Comparison of ENCODE assay signal across 7 cellular contexts in the genomic region with DNA sequence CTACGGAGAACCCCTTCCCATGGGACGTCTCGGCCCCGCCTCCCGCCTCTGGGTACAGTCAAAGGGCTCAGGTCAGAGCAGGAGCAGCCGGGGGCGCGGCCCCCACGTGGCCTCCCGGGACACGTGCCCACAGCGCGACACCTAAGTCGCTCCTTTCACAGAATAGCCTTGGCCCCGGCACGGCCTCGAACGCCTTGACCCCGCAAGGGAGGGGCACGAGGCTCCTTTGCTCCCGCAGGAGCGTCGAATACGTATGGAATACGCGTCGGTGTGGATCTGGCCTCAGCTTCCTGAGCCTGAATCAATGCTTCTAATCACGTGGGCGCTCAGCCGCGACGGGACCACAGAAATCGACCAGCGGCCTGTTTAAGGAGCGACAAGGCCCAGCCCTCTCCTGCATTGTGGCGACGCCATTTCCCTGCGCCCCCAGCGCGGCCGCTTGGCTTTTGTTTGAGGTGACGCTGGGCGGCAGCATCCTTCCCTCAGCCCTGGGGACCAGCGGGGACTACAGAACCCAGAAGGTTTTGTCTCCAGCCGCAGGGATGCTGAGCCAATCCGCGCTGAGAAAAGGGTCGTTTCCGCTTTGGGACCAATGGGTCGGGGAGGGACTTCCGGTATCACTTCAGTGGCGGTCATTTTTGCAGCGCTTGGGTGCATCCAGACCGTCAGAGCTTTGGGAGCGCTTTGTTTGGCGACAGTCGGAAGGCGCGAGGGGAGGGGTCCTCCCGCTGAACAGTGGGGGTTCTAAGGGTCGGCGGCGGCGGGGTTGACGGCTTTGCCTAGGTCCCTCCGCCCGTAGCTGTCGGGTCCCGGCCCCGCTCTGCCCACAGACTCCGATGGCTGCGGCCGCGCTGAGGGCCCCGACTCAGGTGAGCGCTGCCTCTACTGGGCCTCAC.
DNase-seq lines count a peak whose midpoint lies in the region; ATAC-seq lines count a peak whose summit lies in the region.

A gene (plus strand): TSS at position 625 of the 896 bp plus-strand sequence. CDS start 212 bp downstream, at position 837.

- DNase-seq in SK-N-MC (ENCODE audit: low read depth, low spot score), result no peak
- DNase-seq in head of caudate nucleus, result peak; percentile 90 to 99 (median 97)
- peak; percentile 47 to 98 (median 91) for DNase-seq in nucleus accumbens (lab: John Stamatoyannopoulos, UW)

- H3K9me3 Mint-ChIP-seq in activated naive CD8-positive, alpha-beta T cell (ENCODE audit: low read depth), result peaks cover 25% of the 10 kb centered on the region

- peak within 1 kb of the TSS; percentile 81 for H3K27ac Mint-ChIP-seq in activated naive CD8-positive, alpha-beta T cell

- intact Hi-C loops in head of caudate nucleus (cut with DNase I), result no loop called here

- peak within 1 kb of the TSS; percentile 94 for H3K4me3 Mint-ChIP-seq in activated naive CD8-positive, alpha-beta T cell

- peaks cover 17% of the 10 kb centered on the region for H3K4me1 Mint-ChIP-seq in activated naive CD8-positive, alpha-beta T cell (ENCODE audit: low read depth)

- H3K27me3 ChIP-seq in subcutaneous abdominal adipose tissue (ENCODE audit: control insufficient read depth in 5 of 5, insufficient read depth in 4 of 5, low read length in 5 of 5), result no peaks in the 10 kb centered on the region

- peak within 1 kb of the TSS; percentile 35 for H3K4me3 ChIP-seq in SK-N-MC
- H3K4me3 ChIP-seq in subcutaneous abdominal adipose tissue (ENCODE audit: low read depth in 1 of 5, low read length in 5 of 5), result peak within 1 kb of the TSS; percentile 74 to 93 (median 78)

- H3K9me3 ChIP-seq in SK-N-MC (ENCODE audit: low read depth, low read length) (peaks cover 5% of the 10 kb centered on the region; the same call in 1 of the 2 replicates), subcutaneous abdominal adipose tissue (ENCODE audit: control insufficient read depth in 5 of 5, low read length in 5 of 5) (peaks cover 13 to 40% (median 29%) of the 10 kb centered on the region in 5 donors)

- no peaks in the 10 kb centered on the region for H3K36me3 ChIP-seq in SK-N-MC (ENCODE audit: insufficient read depth, low read length)
- peaks cover 0 to 12% (median 9%) of the 10 kb centered on the region in 5 donors for H3K36me3 ChIP-seq in subcutaneous abdominal adipose tissue (ENCODE audit: control insufficient read depth in 5 of 5, insufficient read depth in 5 of 5, low read length in 5 of 5)

- ATAC-seq in GM18909 (IDR thresholded peaks at IDR 0.05; ENCODE audit: poor library complexity, unreplicated experiment), result peak; percentile 86
- peak; percentile 70 for ATAC-seq in HG03378 (IDR thresholded peaks at IDR 0.05; ENCODE audit: unreplicated experiment)

- no peaks in the 10 kb centered on the region for H3K27me3 Mint-ChIP-seq in activated naive CD8-positive, alpha-beta T cell

- H3K4me1 ChIP-seq in subcutaneous abdominal adipose tissue (ENCODE audit: control insufficient read depth in 5 of 5, insufficient read depth in 5 of 5, low read length in 5 of 5), result peaks cover 0 to 24% (median 22%) of the 10 kb centered on the region in 5 donors

- H3K27ac ChIP-seq in SK-N-MC (no peak within 1 kb of the TSS), subcutaneous abdominal adipose tissue (ENCODE audit: low read depth, low read length) (no peak within 1 kb of the TSS)

- H3K9ac ChIP-seq in SK-N-MC (ENCODE audit: insufficient read length) (no peak within 1 kb of the TSS), subcutaneous abdominal adipose tissue (ENCODE audit: low read length in 5 of 5) (peak within 1 kb of the TSS in 3 of 5 donors; percentile 32 to 67 (median 65))

- H3K36me3 Mint-ChIP-seq in activated naive CD8-positive, alpha-beta T cell, result peaks cover 37% of the 10 kb centered on the region
